1 cellular context compared by ENCODE assay signal in the genomic region with DNA sequence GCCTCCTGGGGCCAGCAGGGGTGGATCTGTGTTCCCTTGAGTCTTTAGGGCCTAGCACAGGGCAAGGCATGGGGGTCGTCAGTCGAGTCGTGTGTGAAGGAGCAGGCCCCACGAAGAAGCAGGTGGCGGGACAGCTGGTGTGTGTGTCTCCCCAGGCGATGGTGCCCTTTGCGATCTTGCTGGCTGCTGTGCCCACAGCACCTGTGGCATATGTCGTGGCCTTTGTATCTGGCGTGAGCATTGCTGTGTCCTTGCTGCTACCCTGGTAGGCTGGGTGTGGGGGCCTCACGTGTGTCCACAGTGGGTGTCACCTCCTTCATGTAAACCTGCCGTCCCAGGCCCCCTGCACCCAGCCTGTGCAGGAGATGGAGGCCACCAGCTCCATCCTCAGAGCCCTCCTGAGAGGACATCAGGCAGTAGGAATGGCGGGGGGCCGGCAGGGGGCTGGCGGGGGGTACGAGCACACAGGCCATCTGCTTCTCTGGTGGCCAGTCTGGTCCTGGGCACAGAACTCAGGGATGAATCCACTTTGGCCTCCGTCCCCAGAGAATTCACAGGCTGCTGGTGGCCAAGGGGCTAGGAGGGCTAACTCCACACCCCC.
TF ChIP-seq lines count a peak whose summit lies in the region.

No MANE protein-coding gene starts in this region.

TF ChIP-seq in HepG2, 621 proteins besides CTCF, POLR2A, EP300 and RAD21:
- TF ChIP-seq NFE2 (CRISPR knock-in tag; IDR thresholded peaks at IDR 0.05) (no peak), ZNF790 (CRISPR knock-in tag; IDR thresholded peaks at IDR 0.05; ENCODE audit: borderline replicate concordance) (0 out of 2 replicates have a peak, but pooled peaks have one; percentile 39), AGO2 (optimal IDR thresholded peaks at IDR 0.05; ENCODE audit: low read depth, low read length) (peak; percentile 21), NR2F1 (CRISPR knock-in tag; IDR thresholded peaks at IDR 0.05) (no peak), ZNF839 (CRISPR knock-in tag; IDR thresholded peaks at IDR 0.05; ENCODE audit: borderline replicate concordance) (0 out of 2 replicates have a peak, but pooled peaks have one; percentile 1), KAT2B (IDR thresholded peaks at IDR 0.05; ENCODE audit: borderline replicate concordance, low read depth, low read length) (no peak), ZNF616 (CRISPR knock-in tag; IDR thresholded peaks at IDR 0.05; ENCODE audit: low read depth) (no peak), HNRNPL (IDR thresholded peaks at IDR 0.05; ENCODE audit: low read depth, low read length) (0 out of 2 replicates have a peak, but pooled peaks have one; percentile 37), ZBTB7A (CRISPR knock-in tag; IDR thresholded peaks at IDR 0.05) (0 out of 2 replicates have a peak, but pooled peaks have one; percentile 2), RBAK (CRISPR knock-in tag; IDR thresholded peaks at IDR 0.05) (0 out of 2 replicates have a peak, but pooled peaks have one; percentile 2), SYNCRIP (IDR thresholded peaks at IDR 0.05; ENCODE audit: insufficient read depth, low read depth, low read length) (no peak), SMAD3 (CRISPR knock-in tag; IDR thresholded peaks at IDR 0.05) (no peak), ZNF7 (CRISPR knock-in tag; IDR thresholded peaks at IDR 0.05) (no peak)
- TF ChIP-seq, protein P1, sequence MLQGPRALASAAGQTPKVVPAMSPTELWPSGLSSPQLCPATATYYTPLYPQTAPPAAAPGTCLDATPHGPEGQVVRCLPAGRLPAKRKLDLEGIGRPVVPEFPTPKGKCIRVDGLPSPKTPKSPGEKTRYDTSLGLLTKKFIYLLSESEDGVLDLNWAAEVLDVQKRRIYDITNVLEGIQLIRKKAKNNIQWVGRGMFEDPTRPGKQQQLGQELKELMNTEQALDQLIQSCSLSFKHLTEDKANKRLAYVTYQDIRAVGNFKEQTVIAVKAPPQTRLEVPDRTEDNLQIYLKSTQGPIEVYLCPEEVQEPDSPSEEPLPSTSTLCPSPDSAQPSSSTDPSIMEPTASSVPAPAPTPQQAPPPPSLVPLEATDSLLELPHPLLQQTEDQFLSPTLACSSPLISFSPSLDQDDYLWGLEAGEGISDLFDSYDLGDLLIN (CRISPR knock-in tag; IDR thresholded peaks at IDR 0.05; ENCODE audit: borderline replicate concordance), result no peak
- TF ChIP-seq, protein P2, sequence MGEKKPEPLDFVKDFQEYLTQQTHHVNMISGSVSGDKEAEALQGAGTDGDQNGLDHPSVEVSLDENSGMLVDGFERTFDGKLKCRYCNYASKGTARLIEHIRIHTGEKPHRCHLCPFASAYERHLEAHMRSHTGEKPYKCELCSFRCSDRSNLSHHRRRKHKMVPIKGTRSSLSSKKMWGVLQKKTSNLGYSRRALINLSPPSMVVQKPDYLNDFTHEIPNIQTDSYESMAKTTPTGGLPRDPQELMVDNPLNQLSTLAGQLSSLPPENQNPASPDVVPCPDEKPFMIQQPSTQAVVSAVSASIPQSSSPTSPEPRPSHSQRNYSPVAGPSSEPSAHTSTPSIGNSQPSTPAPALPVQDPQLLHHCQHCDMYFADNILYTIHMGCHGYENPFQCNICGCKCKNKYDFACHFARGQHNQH (CRISPR knock-in tag; IDR thresholded peaks at IDR 0.05), result no peak
